Comparison of ENCODE assay signal across 26 cellular contexts in genomic region chr12:46446645-46447044, GRCh38.
DNase-seq lines count a peak whose midpoint lies in the region; ATAC-seq and TF ChIP-seq lines count a peak whose summit lies in the region.
"Had no signal": no experiment of that assay in that cellular context is flagged by ENCODE, and none has a peak within 500 bp of the region (broad histone marks: within the 10 kb centered on the region; RNA-seq: fewer than 3 reads in every experiment).

No MANE protein-coding gene starts in this region.

- no peak for TF ChIP-seq CTCF in RWPE2 (IDR thresholded peaks at IDR 0.05; ENCODE audit: poor library complexity, severe bottlenecking)
- TF ChIP-seq CTCF in foreskin keratinocyte (conservative IDR thresholded peaks at IDR 0.05): no peak
- peak in 2 of 6 experiments; percentile 21 to 25 for TF ChIP-seq CTCF in thyroid gland (IDR thresholded peaks at IDR 0.05)

- H3K4me1 ChIP-seq in RWPE2 (ENCODE audit: insufficient read depth, poor library complexity, severe bottlenecking) (peaks cover 74% of the 10 kb centered on the region), foreskin keratinocyte (peaks cover 69% of the 10 kb centered on the region), thyroid gland (peaks cover 41 to 49% of the 10 kb centered on the region in 2 donors)

- peak; percentile 17 for DNase-seq in NCI-H82 (lab: John Stamatoyannopoulos, UW)
- no peak for DNase-seq in NCI-H82 treated with DMSO at 0.1 percent for 48 hours (lab: John Stamatoyannopoulos, UW; ENCODE audit: unreplicated experiment)
- no peak for DNase-seq in RWPE2 (ENCODE audit: low spot score)
- DNase-seq in foreskin keratinocyte: no peak
- peak; percentile 9 to 15 for DNase-seq in thyroid gland
- no peak for DNase-seq in activated T-helper 2 cell treated with anti-CD3 and anti-CD28 coated beads, Interferon-gamma antibody, Interleukin-2, Interleukin-4, amounts not matched to agents 10 μg/mL and 5 μg/mL and 100 μg/mL, durations not matched to agents 14 hours and 24 hours and 36 hours (ENCODE audit: low spot score)
- no peak for DNase-seq in iPS-NIHi7 (ENCODE audit: extremely low spot score)
- no peak for DNase-seq in SHP77 (lab: John Stamatoyannopoulos, UW)
- DNase-seq: ACHN; activated CD4-positive, alpha-beta T cell treated with anti-CD3 and anti-CD28 coated beads, Interleukin-2, amount 50 U/mL, for 4 hours; activated naive CD4-positive, alpha-beta T cell; DMS153; heart right ventricle; HFFc6; KBM-7; naive B cell; NCI-H1048; NCI-H2081; NCI-H524; ovary; T-helper 1 cell had no signal

- intact Hi-C loops in thyroid gland (cut with DNase I): loop anchor here (10.0 kb wide), 1 partner anchor 52 kb away; no protein-coding TSS in a partner anchor
- intact Hi-C loops in activated T-helper 2 cell treated with anti-CD3 and anti-CD28 coated beads, Interferon-gamma antibody, Interleukin-2, Interleukin-4, amounts not matched to agents 10 μg/mL and 5 μg/mL and 100 μg/mL, durations not matched to agents 14 hours and 24 hours and 36 hours (cut with micrococcal nuclease): no loop called here

- H3K36me3 ChIP-seq in RWPE2 (ENCODE audit: low read depth) (no peaks in the 10 kb centered on the region), thyroid gland (no peaks in the 10 kb centered on the region)
- H3K36me3 ChIP-seq: heart right ventricle, ovary had no signal

- ATAC-seq in RWPE2 (ENCODE audit: low read depth) (peak; percentile 11; the same call in 1 of the 3 replicates), foreskin keratinocyte (no peak)
- ATAC-seq: heart right ventricle, Right ventricle myocardium inferior had no signal

- H3K36me3 Mint-ChIP-seq in activated T-helper 2 cell treated with anti-CD3 and anti-CD28 coated beads, Interferon-gamma antibody, Interleukin-2, Interleukin-4, amounts not matched to agents 10 μg/mL and 5 μg/mL and 100 μg/mL, durations not matched to agents 14 hours and 24 hours and 36 hours (ENCODE audit: low read depth): peaks cover 8% of the 10 kb centered on the region
- H3K36me3 Mint-ChIP-seq: type B pancreatic cell had no signal

- H3K27ac Mint-ChIP-seq in activated T-helper 2 cell treated with anti-CD3 and anti-CD28 coated beads, Interferon-gamma antibody, Interleukin-2, Interleukin-4, amounts not matched to agents 10 μg/mL and 5 μg/mL and 100 μg/mL, durations not matched to agents 14 hours and 24 hours and 36 hours: no peak overlapping the region
- H3K27ac Mint-ChIP-seq: stimulated activated naive CD8-positive, alpha-beta T cell treated with anti-CD3 and anti-CD28 coated beads, Interleukin-15, Interleukin-2, amounts not matched to agents 100 ng/mL and 50 ng/mL, for 24 hours; type B pancreatic cell had no signal

- no peak for TF ChIP-seq POLR2A in thyroid gland (IDR thresholded peaks at IDR 0.05)

- no peak overlapping the region for H3K4me3 Mint-ChIP-seq in activated T-helper 2 cell treated with anti-CD3 and anti-CD28 coated beads, Interferon-gamma antibody, Interleukin-2, Interleukin-4, amounts not matched to agents 10 μg/mL and 5 μg/mL and 100 μg/mL, durations not matched to agents 14 hours and 24 hours and 36 hours (ENCODE audit: low read depth)
- H3K4me3 Mint-ChIP-seq: HFFc6; naive B cell; stimulated activated naive CD8-positive, alpha-beta T cell treated with anti-CD3 and anti-CD28 coated beads, Interleukin-15, Interleukin-2, amounts not matched to agents 100 ng/mL and 50 ng/mL, for 24 hours; type B pancreatic cell had no signal

- peak overlapping the region; percentile 99 for H3K27ac ChIP-seq in RWPE2 (ENCODE audit: poor library complexity, severe bottlenecking)
- peak overlapping the region; percentile 27 for H3K27ac ChIP-seq in foreskin keratinocyte
- peak overlapping the region in 2 of 3 donors; percentile 34 to 52 for H3K27ac ChIP-seq in thyroid gland
- H3K27ac ChIP-seq: ovary had no signal

- H3K9me3 Mint-ChIP-seq in activated T-helper 2 cell treated with anti-CD3 and anti-CD28 coated beads, Interferon-gamma antibody, Interleukin-2, Interleukin-4, amounts not matched to agents 10 μg/mL and 5 μg/mL and 100 μg/mL, durations not matched to agents 14 hours and 24 hours and 36 hours: no peaks in the 10 kb centered on the region
- H3K9me3 Mint-ChIP-seq: HFFc6; stimulated activated naive CD8-positive, alpha-beta T cell treated with anti-CD3 and anti-CD28 coated beads, Interleukin-15, Interleukin-2, amounts not matched to agents 100 ng/mL and 50 ng/mL, for 24 hours; type B pancreatic cell had no signal

- no peaks in the 10 kb centered on the region for H3K27me3 Mint-ChIP-seq in activated T-helper 2 cell treated with anti-CD3 and anti-CD28 coated beads, Interferon-gamma antibody, Interleukin-2, Interleukin-4, amounts not matched to agents 10 μg/mL and 5 μg/mL and 100 μg/mL, durations not matched to agents 14 hours and 24 hours and 36 hours (ENCODE audit: low read depth)
- H3K27me3 Mint-ChIP-seq: naive B cell; stimulated activated naive CD8-positive, alpha-beta T cell treated with anti-CD3 and anti-CD28 coated beads, Interleukin-15, Interleukin-2, amounts not matched to agents 100 ng/mL and 50 ng/mL, for 24 hours; type B pancreatic cell had no signal

- peaks cover 37% of the 10 kb centered on the region for H3K4me1 Mint-ChIP-seq in activated T-helper 2 cell treated with anti-CD3 and anti-CD28 coated beads, Interferon-gamma antibody, Interleukin-2, Interleukin-4, amounts not matched to agents 10 μg/mL and 5 μg/mL and 100 μg/mL, durations not matched to agents 14 hours and 24 hours and 36 hours (ENCODE audit: low read depth)

- WGBS in thyroid gland, 2 donors: 14 to 28% methylated on average over 2 of the region's 2 CpGs

- H3K27me3 ChIP-seq in RWPE2 (ENCODE audit: insufficient read depth, poor library complexity, severe bottlenecking) (no peaks in the 10 kb centered on the region), foreskin keratinocyte (no peaks in the 10 kb centered on the region), thyroid gland (no peaks in the 10 kb centered on the region)
- H3K27me3 ChIP-seq: heart right ventricle, ovary had no signal

- H3K9me3 ChIP-seq in RWPE2 (ENCODE audit: severe bottlenecking) (no peaks in the 10 kb centered on the region), thyroid gland (no peaks in the 10 kb centered on the region)
- H3K9me3 ChIP-seq: heart right ventricle, ovary had no signal

- no peak overlapping the region for H3K4me3 ChIP-seq in RWPE2 (ENCODE audit: severe bottlenecking)
- H3K4me3 ChIP-seq in thyroid gland (replicated peaks in 1 of 3): no peak overlapping the region
- H3K4me3 ChIP-seq: heart right ventricle, lung, ovary, skin epidermis had no signal

Comparison
In these comparisons a context has a peak if more than half of its experiments do, and no peak if none do; other contexts are left out.
1. DNase-seq: peak in NCI-H82 (single experiment) and thyroid gland (2 of 2); none in NCI-H82 treated with DMSO at 0.1 percent for 48 hours (single experiment), RWPE2 (single experiment), foreskin keratinocyte (0 of 2), activated T-helper 2 cell treated with anti-CD3 and anti-CD28 coated beads, Interferon-gamma antibody, Interleukin-2, Interleukin-4, amounts not matched to agents 10 μg/mL and 5 μg/mL and 100 μg/mL, durations not matched to agents 14 hours and 24 hours and 36 hours (single experiment), iPS-NIHi7 (single experiment) and SHP77 (0 of 2).
2. H3K27ac ChIP-seq: peak in every context shown above with its lines; median percentile 99 in RWPE2; 43 in thyroid gland; 27 in foreskin keratinocyte.